28 cellular contexts compared by ENCODE assay signal in genomic region chr11:61848631-61849030, GRCh38.
"Had no signal": no experiment of that assay in that cellular context is flagged by ENCODE, and none has a peak within 500 bp of the region (broad histone marks: within the 10 kb centered on the region; RNA-seq: fewer than 3 reads in every experiment).

No MANE protein-coding gene starts in this region.

- H3K9me3 Mint-ChIP-seq: mesothelial cell of epicardium; naive B cell; natural killer cell; nephron progenitor cell; neural progenitor cell; stimulated activated naive B cell treated with anti-CD40 and anti-IgM and Interleukin-4, amounts not matched to agents 10 μg/mL and 1 μg/mL and 100 μg/mL, for 72 hours had no signal

- H3K9ac ChIP-seq: neural progenitor cell, parathyroid adenoma had no signal

- H3K27ac ChIP-seq: left ventricle myocardium inferior, neural progenitor cell, neutrophil, parathyroid adenoma, psoas muscle, right atrium auricular region, right lobe of liver, suprapubic skin, thoracic aorta, tibial artery, upper lobe of right lung had no signal

- H3K27me3 ChIP-seq: neural progenitor cell, neutrophil, right atrium auricular region, right lobe of liver, suprapubic skin, tibial artery, upper lobe of right lung had no signal

- H3K9me3 ChIP-seq: left ventricle myocardium inferior, neutrophil, psoas muscle, right atrium auricular region, right lobe of liver, suprapubic skin, thoracic aorta, tibial artery, upper lobe of right lung had no signal

- H3K4me1 Mint-ChIP-seq: mesothelial cell of epicardium, naive B cell, natural killer cell, neural progenitor cell had no signal

- DNase-seq: hypothalamus; islet precursor cell; left ventricle myocardium inferior; mesendoderm; naive B cell; natural killer cell; nephron progenitor cell; occipital lobe; psoas muscle; right lobe of liver; stimulated activated CD4-positive, alpha-beta T cell treated with anti-CD3 and anti-CD28 coated beads, Interleukin-1b, Interleukin-23, amount 100 ng/mL, for 48 hours; stimulated activated CD4-positive, alpha-beta T cell treated with anti-CD3 and anti-CD28 coated beads, Interleukin-2, amount 100 ng/mL, for 48 hours; stimulated activated CD4-positive, alpha-beta T cell treated with anti-CD3 and anti-CD28 coated beads, Interleukin-4, amount 100 ng/mL, for 4 hours; stimulated activated CD8-positive, alpha-beta memory T cell treated with anti-CD3 and anti-CD28 coated beads, Interleukin-4, amount 100 ng/mL, for 48 hours; stimulated activated naive B cell treated with anti-CD40 and anti-IgM and Interleukin-4, amounts not matched to agents 10 μg/mL and 1 μg/mL and 100 μg/mL, for 72 hours; stimulated activated naive CD8-positive, alpha-beta T cell treated with anti-CD3 and anti-CD28 coated beads, Interleukin-15, Interleukin-2, amounts not matched to agents 100 U/mL and 50 U/mL, for 24 hours; tibial artery; trophoblast cell; upper lobe of right lung had no signal

- H3K27ac Mint-ChIP-seq: mesothelial cell of epicardium, naive B cell, natural killer cell, nephron progenitor cell, neural progenitor cell had no signal

- ATAC-seq: natural killer cell; psoas muscle; right lobe of liver; stimulated activated naive B cell treated with anti-CD40 and anti-IgM and Interleukin-4, amounts not matched to agents 10 μg/mL and 1 μg/mL and 100 μg/mL, for 72 hours; stimulated activated naive CD8-positive, alpha-beta T cell treated with anti-CD3 and anti-CD28 coated beads, Interleukin-15, Interleukin-2, amounts not matched to agents 100 U/mL and 50 U/mL, for 24 hours had no signal

- H3K27me3 Mint-ChIP-seq: naive B cell; stimulated activated naive B cell treated with anti-CD40 and anti-IgM and Interleukin-4, amounts not matched to agents 10 μg/mL and 1 μg/mL and 100 μg/mL, for 72 hours had no signal

- H3K36me3 ChIP-seq: neutrophil, right atrium auricular region had no signal

- H3K4me1 ChIP-seq: neural progenitor cell, parathyroid adenoma, psoas muscle, upper lobe of right lung had no signal

- H3K4me3 Mint-ChIP-seq: mesothelial cell of epicardium; naive B cell; natural killer cell; nephron progenitor cell; neural progenitor cell; stimulated activated naive B cell treated with anti-CD40 and anti-IgM and Interleukin-4, amounts not matched to agents 10 μg/mL and 1 μg/mL and 100 μg/mL, for 72 hours had no signal

- H3K4me3 ChIP-seq: left ventricle myocardium inferior, lung, neural progenitor cell, psoas muscle, right atrium auricular region, right lobe of liver, smooth muscle cell, suprapubic skin, thoracic aorta, tibial artery, upper lobe of right lung had no signal
